21 cellular contexts compared by ENCODE assay signal in the genomic region with DNA sequence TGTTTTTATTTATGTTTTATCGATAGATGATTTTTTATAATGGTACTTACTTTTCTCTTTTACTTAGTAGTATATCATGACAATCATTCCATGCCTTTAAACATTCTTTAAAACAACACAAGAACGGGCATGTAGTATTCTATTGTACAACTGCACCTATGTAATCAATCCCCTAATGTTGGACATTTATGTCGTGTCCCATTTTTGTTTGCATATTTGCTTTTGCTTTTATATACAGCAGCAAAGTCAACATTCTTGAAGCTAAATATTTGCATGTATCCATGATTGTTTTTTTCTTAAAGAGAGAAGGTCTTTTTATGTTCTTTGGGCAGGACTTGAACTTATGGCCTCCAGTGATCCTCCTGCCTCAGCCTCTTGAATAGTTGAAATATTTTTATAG.
"Had no signal": no experiment of that assay in that cellular context is flagged by ENCODE, and none has a peak within 500 bp of the region (broad histone marks: within the 10 kb centered on the region; RNA-seq: fewer than 3 reads in every experiment).

No MANE protein-coding gene starts in this region.

- H3K36me3 Mint-ChIP-seq: natural killer cell had no signal

- ATAC-seq: effector memory CD8-positive, alpha-beta T cell; natural killer cell; stimulated activated naive CD8-positive, alpha-beta T cell treated with anti-CD3 and anti-CD28 coated beads, Interleukin-15, Interleukin-2, amounts not matched to agents 100 U/mL and 50 U/mL, for 24 hours had no signal

- H3K9me3 ChIP-seq: transverse colon, vagina had no signal

- H2AFZ ChIP-seq: hepatocyte had no signal

- H3K79me2 ChIP-seq: hepatocyte had no signal

- DNase-seq: activated CD4-positive, alpha-beta T cell treated with anti-CD3 and anti-CD28 coated beads, Interleukin-2, amount 10 ng/mL, durations not matched to agents 7 days and 5 days; activated CD4-positive, CD25-positive, alpha-beta regulatory T cell; activated CD8-positive, alpha-beta memory T cell treated with anti-CD3 and anti-CD28 coated beads, Interleukin-2, amount 50 U/mL, for 48 hours; activated gamma-delta T cell treated with Interleukin-2 at 50 U/mL for 16 hours; amygdala; cerebellar nuclear complex; effector memory CD8-positive, alpha-beta T cell; kidney; left lung; natural killer cell; stimulated activated CD4-positive, alpha-beta T cell treated with anti-CD3 and anti-CD28 coated beads, Interleukin-4, amount 100 ng/mL, for 24 hours; stimulated activated CD8-positive, alpha-beta memory T cell treated with anti-CD3 and anti-CD28 coated beads, Interleukin-4, amount 100 ng/mL, for 48 hours; stimulated activated naive CD8-positive, alpha-beta T cell treated with anti-CD3 and anti-CD28 coated beads, Interleukin-15, Interleukin-2, amounts not matched to agents 100 U/mL and 50 U/mL, for 24 hours; transverse colon had no signal

- H3K27me3 Mint-ChIP-seq: activated CD4-positive, alpha-beta T cell treated with anti-CD3 and anti-CD28 coated beads, Interleukin-2, amount 10 ng/mL, durations not matched to agents 7 days and 5 days; activated naive CD8-positive, alpha-beta T cell; dendritic cell treated with granulocyte-macrophage colony-stimulating factor and Interleukin-4, amounts not matched to agents 40 ng/mL and 50 ng/mL, for 4 days; memory B cell had no signal

- H3K27ac ChIP-seq: hepatocyte, right atrium auricular region, transverse colon, vagina had no signal

- H3K36me3 ChIP-seq: left lung, right atrium auricular region, transverse colon, vagina had no signal

- H3K4me1 Mint-ChIP-seq: natural killer cell had no signal

- H3K4me3 Mint-ChIP-seq: activated CD4-positive, alpha-beta T cell treated with anti-CD3 and anti-CD28 coated beads, Interleukin-2, amount 10 ng/mL, durations not matched to agents 7 days and 5 days; activated naive CD8-positive, alpha-beta T cell; dendritic cell treated with granulocyte-macrophage colony-stimulating factor and Interleukin-4, amounts not matched to agents 40 ng/mL and 50 ng/mL, for 4 days; effector memory CD8-positive, alpha-beta T cell; memory B cell; natural killer cell had no signal

- H3K27ac Mint-ChIP-seq: activated CD4-positive, alpha-beta T cell treated with anti-CD3 and anti-CD28 coated beads, Interleukin-2, amount 10 ng/mL, durations not matched to agents 7 days and 5 days; activated naive CD8-positive, alpha-beta T cell; dendritic cell treated with granulocyte-macrophage colony-stimulating factor and Interleukin-4, amounts not matched to agents 40 ng/mL and 50 ng/mL, for 4 days; effector memory CD8-positive, alpha-beta T cell; memory B cell; natural killer cell had no signal

- H3K4me2 ChIP-seq: hepatocyte had no signal

- H3K4me3 ChIP-seq: hepatocyte, left lung, right atrium auricular region, skin epidermis, transverse colon, vagina had no signal

- H3K27me3 ChIP-seq: hepatocyte, left lung, right atrium auricular region, transverse colon, vagina had no signal
